8 cellular contexts compared by ENCODE assay signal in the genomic region with DNA sequence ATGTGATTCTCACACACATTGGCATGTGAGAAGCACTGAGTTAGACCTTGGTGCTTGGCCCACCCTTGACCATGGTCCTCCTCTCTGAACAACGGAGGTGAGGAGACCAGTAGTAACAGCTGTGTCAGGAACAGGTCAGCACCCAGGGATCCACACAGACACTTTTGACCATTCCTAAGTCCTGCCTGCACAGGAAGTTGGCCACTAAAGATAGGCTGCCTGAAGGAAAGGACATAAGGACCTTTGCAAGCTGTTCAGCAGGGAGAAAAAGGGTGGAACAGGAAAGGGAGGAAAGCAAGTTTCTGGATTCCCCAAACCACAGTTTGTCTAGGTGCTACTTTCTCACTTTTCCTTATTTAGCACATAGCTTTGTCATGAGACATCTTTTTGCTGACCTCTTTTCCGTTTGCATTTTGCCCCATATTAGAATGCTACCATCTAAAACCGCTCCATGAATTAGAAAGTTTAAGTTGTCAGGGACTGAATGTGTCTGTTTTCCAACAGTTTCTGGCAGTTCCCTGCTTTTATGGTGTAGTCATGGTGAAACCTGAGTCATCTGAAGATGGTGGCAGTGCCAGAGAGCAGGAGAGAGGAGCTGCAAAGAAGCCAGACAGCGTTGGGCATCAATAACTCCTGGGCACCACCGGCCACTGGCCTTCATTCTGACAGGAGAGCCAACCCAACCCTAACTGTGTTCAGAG. TPM values are rescaled to one million over a fixed set of nuclear protein-coding genes. Genes with fewer than 3 reads are reported as not detected.
DNase-seq lines count a peak whose midpoint lies in the region; ATAC-seq and TF ChIP-seq lines count a peak whose summit lies in the region.

No MANE protein-coding gene starts in this region.

- ATAC-seq in left lung (peak; percentile 21), GM18858 (IDR thresholded peaks at IDR 0.05; ENCODE audit: unreplicated experiment) (no peak)

- H3K9me3 ChIP-seq in left lung, result no peaks in the 10 kb centered on the region

- peaks cover 0 to 27% of the 10 kb centered on the region in 2 donors for H3K27me3 ChIP-seq in left lung

- peak overlapping the region in 1 of 2 donors; percentile 78 for H3K27ac ChIP-seq in left lung

- H3K36me3 ChIP-seq in left lung, result no peaks in the 10 kb centered on the region

- intact Hi-C loops in left lung (cut with DNase I), result no loop called here

- H3K4me1 ChIP-seq in left lung, result peaks cover 5 to 29% of the 10 kb centered on the region in 2 donors

- in situ Hi-C loops in astrocyte of the spinal cord (cut with HindIII; ENCODE audit: low sequenced_read_pairs), result no loop called here

- no peak for TF ChIP-seq CTCF in astrocyte of the spinal cord (IDR thresholded peaks at IDR 0.05; ENCODE audit: low read depth, low read length)
- TF ChIP-seq CTCF in left lung (IDR thresholded peaks at IDR 0.05), result no peak

- DNase-seq in stimulated activated CD4-positive, alpha-beta T cell treated with anti-CD3 and anti-CD28 coated beads, Interleukin-4, amount 100 ng/mL, for 24 hours, result peak; percentile 17
- DNase-seq in stimulated activated CD4-positive, alpha-beta T cell treated with anti-CD3 and anti-CD28 coated beads, Interleukin-4, amount 100 ng/mL, for 1 hour, result no peak
- DNase-seq in astrocyte of the spinal cord (ENCODE audit: low read depth, low spot score) (peak; percentile 73), left lung (no peak), SHP77 treated with DMSO at 0.1 percent for 48 hours (lab: John Stamatoyannopoulos, UW) (no peak), NCI-H1436 treated with DMSO at 0.1 percent for 48 hours (lab: John Stamatoyannopoulos, UW) (no peak), cerebellar nuclear complex (lab: John Stamatoyannopoulos, UW) (no peak)

- H3K4me3 ChIP-seq in astrocyte of the spinal cord (ENCODE audit: low read depth, low read length) (peak overlapping the region; percentile 53), left lung (no peak overlapping the region)

RNA-seq across cellular contexts. Expression of a gene that starts 1.1 kb away (rescaled TPM):
- 10 to 100 TPM; 13.8 to 17.7 TPM for total RNA-seq in left lung

RNA-seq across cellular contexts. Expression of a gene that starts 41.1 kb away (rescaled TPM):
- 10 to 100 TPM; 24.8 to 27.8 TPM for total RNA-seq in left lung

Comparison
In these comparisons a context has a peak if more than half of its experiments do, and no peak if none do; other contexts are left out.
1. DNase-seq: peak in stimulated activated CD4-positive, alpha-beta T cell treated with anti-CD3 and anti-CD28 coated beads, Interleukin-4, amount 100 ng/mL, for 24 hours (single experiment) and astrocyte of the spinal cord (single experiment); none in stimulated activated CD4-positive, alpha-beta T cell treated with anti-CD3 and anti-CD28 coated beads, Interleukin-4, amount 100 ng/mL, for 1 hour (single experiment), left lung (0 of 2), SHP77 treated with DMSO at 0.1 percent for 48 hours (single experiment), NCI-H1436 treated with DMSO at 0.1 percent for 48 hours (single experiment) and cerebellar nuclear complex (0 of 2).